ENCODE assay signal across 10 cellular contexts in genomic region chr4:151324124-151324448, GRCh38. TPM values are rescaled to one million over a fixed set of nuclear protein-coding genes. Genes with fewer than 3 reads are reported as not detected.
DNase-seq lines count a peak whose midpoint lies in the region; ATAC-seq, FAIRE-seq and TF ChIP-seq lines count a peak whose summit lies in the region.
"Had no signal": no experiment of that assay in that cellular context is flagged by ENCODE, and none has a peak within 500 bp of the region (broad histone marks: within the 10 kb centered on the region; RNA-seq: fewer than 3 reads in every experiment).

No MANE protein-coding gene starts in this region.

- CTCF ChIA-PET in endothelial cell of umbilical vein (lab: Charles Lee): interaction anchor here (0.6 to 6.3 kb wide), 6 partner anchors 9 to 47 kb away, joined by 3 to 30 read pairs (median 8); partner anchors contain the start of gene PRSS48

- no peaks in the 10 kb centered on the region for H3K36me3 ChIP-seq in heart left ventricle
- no peaks in the 10 kb centered on the region for H3K36me3 ChIP-seq in endothelial cell of umbilical vein (ENCODE audit: control insufficient read depth in 2 of 2, extremely low read depth in 1 of 2, insufficient read depth in 2 of 2, low read length in 2 of 2)
- no peaks in the 10 kb centered on the region for H3K36me3 ChIP-seq in muscle layer of duodenum (ENCODE audit: control insufficient read depth in 1 of 2, insufficient read depth in 2 of 2, low read length in 2 of 2)
- H3K36me3 ChIP-seq in urinary bladder (ENCODE audit: insufficient read depth): no peaks in the 10 kb centered on the region

- intact Hi-C loops in heart left ventricle (cut with DNase I): loop anchor here in 5 of 10 donors (5.0 to 10.0 kb wide), 3 partner anchors 42 to 209 kb away; partner anchors contain the start of gene PRSS48 (in 1 of the 5)
- intact Hi-C loops in left cardiac atrium (cut with DNase I): no loop called here
- intact Hi-C loops in endothelial cell of umbilical vein (cut with micrococcal nuclease): no loop called here

- H3K4me3 ChIP-seq in heart left ventricle (peak overlapping the region; percentile 68 to 93 (median 75)), endothelial cell of umbilical vein (replicated peaks in 1 of 3; ENCODE audit: insufficient read depth in 1 of 3, low read depth in 1 of 3, low read length in 3 of 3) (peak overlapping the region; percentile 48 to 86 (median 74)), muscle layer of duodenum (ENCODE audit: low read depth in 1 of 2, low read length in 2 of 2) (peak overlapping the region; percentile 75 to 80), urinary bladder (ENCODE audit: low read depth, low read length) (peak overlapping the region; percentile 86)

- peaks cover 0 to 18% (median 0%) of the 10 kb centered on the region in 9 donors for H3K27me3 ChIP-seq in heart left ventricle
- no peaks in the 10 kb centered on the region for H3K27me3 ChIP-seq in endothelial cell of umbilical vein (ENCODE audit: control insufficient read depth in 2 of 2, insufficient read depth in 2 of 2, low read length in 2 of 2)
- no peaks in the 10 kb centered on the region for H3K27me3 ChIP-seq in muscle layer of duodenum (ENCODE audit: low read depth, low read length)

- TF ChIP-seq CTCF in heart left ventricle (IDR thresholded peaks at IDR 0.05) (no peak), endothelial cell of umbilical vein (IDR thresholded peaks at IDR 0.05; ENCODE audit: extremely low read depth in 1 of 2, insufficient read depth in 1 of 2, low read depth in 1 of 2, low read length in 2 of 2) (no peak)

- ATAC-seq in heart left ventricle (no peak), left cardiac atrium (no peak), HG03280 (IDR thresholded peaks at IDR 0.05; ENCODE audit: unreplicated experiment) (no peak), GM19452 (IDR thresholded peaks at IDR 0.05; ENCODE audit: unreplicated experiment) (no peak)
- ATAC-seq in stimulated activated naive CD8-positive, alpha-beta T cell treated with anti-CD3 and anti-CD28 coated beads, Interleukin-15, Interleukin-2, amounts not matched to agents 100 U/mL and 50 U/mL, for 24 hours: no peak

- no peaks in the 10 kb centered on the region for H3K9me1 ChIP-seq in endothelial cell of umbilical vein (replicated peaks; ENCODE audit: control insufficient read depth, extremely low read depth, insufficient read depth, low read length)

- H3K79me2 ChIP-seq in endothelial cell of umbilical vein (ENCODE audit: control insufficient read depth, insufficient read depth, low read length): peaks cover 53% of the 10 kb centered on the region

- H3K9ac ChIP-seq in endothelial cell of umbilical vein (replicated peaks; ENCODE audit: extremely low read depth, insufficient read depth, low read length): peak overlapping the region; percentile 88

- TSS peak; percentile 29 for BruUV-seq in endothelial cell of umbilical vein (replicated peaks; lab: Mats Ljungman, UMichigan)

- TF ChIP-seq POLR2A in heart left ventricle (IDR thresholded peaks at IDR 0.05): no peak
- TF ChIP-seq POLR2A in endothelial cell of umbilical vein (IDR thresholded peaks at IDR 0.05; ENCODE audit: low read depth, low read length): no peak

- H4K20me1 ChIP-seq in endothelial cell of umbilical vein (replicated peaks; ENCODE audit: control insufficient read depth, extremely low read depth, insufficient read depth, low read length): no peaks in the 10 kb centered on the region

- POLR2A ChIA-PET in endothelial cell of umbilical vein (lab: Charles Lee): no interaction called here

- H3K9me3 ChIP-seq in heart left ventricle (no peaks in the 10 kb centered on the region), endothelial cell of umbilical vein (replicated peaks; ENCODE audit: control insufficient read depth, insufficient read depth, low read length) (no peaks in the 10 kb centered on the region), muscle layer of duodenum (ENCODE audit: control insufficient read depth in 1 of 2, low read length in 2 of 2) (no peaks in the 10 kb centered on the region)

- H3K27ac ChIP-seq in heart left ventricle (peak overlapping the region; percentile 85 to 96 (median 94)), endothelial cell of umbilical vein (ENCODE audit: insufficient read depth, low read depth, low read length) (peak overlapping the region; percentile 61), muscle layer of duodenum (ENCODE audit: low read length) (peak overlapping the region; percentile 87), urinary bladder (ENCODE audit: low read depth) (peak overlapping the region; percentile 56)

- H3K4me2 ChIP-seq in endothelial cell of umbilical vein (ENCODE audit: insufficient read depth, low read length): peak overlapping the region; percentile 99

- dilution Hi-C loops in endothelial cell of umbilical vein (cut with MboI; ENCODE audit: extremely low pct_ligation_motif_present, low sequenced_read_pairs): no loop called here

- H3K4me1 ChIP-seq in heart left ventricle: peaks cover 0 to 41% (median 21%) of the 10 kb centered on the region in 12 donors
- peaks cover 24% of the 10 kb centered on the region for H3K4me1 ChIP-seq in endothelial cell of umbilical vein (ENCODE audit: control insufficient read depth, extremely low read depth, insufficient read depth, low read length)
- H3K4me1 ChIP-seq in muscle layer of duodenum (ENCODE audit: control insufficient read depth in 1 of 2, insufficient read depth in 2 of 2, low read length in 2 of 2): peaks cover 0 to 18% of the 10 kb centered on the region in 2 donors
- no peaks in the 10 kb centered on the region for H3K4me1 ChIP-seq in urinary bladder (ENCODE audit: insufficient read depth)

- no peak for DNase-seq in heart left ventricle
- no peak for DNase-seq in left cardiac atrium
- no peak for DNase-seq in endothelial cell of umbilical vein (ENCODE audit: low read depth, low spot score)
- no peak for DNase-seq in stimulated activated naive CD8-positive, alpha-beta T cell treated with anti-CD3 and anti-CD28 coated beads, Interleukin-15, Interleukin-2, amounts not matched to agents 100 U/mL and 50 U/mL, for 24 hours
- DNase-seq: activated CD4-positive, alpha-beta T cell treated with anti-CD3 and anti-CD28 coated beads, Interleukin-2, amount 50 U/mL, for 4 hours; NCI-H510A had no signal

- FAIRE-seq in endothelial cell of umbilical vein (lab: Jason Lieb, UNC): no peak

- H2AFZ ChIP-seq in endothelial cell of umbilical vein (ENCODE audit: low read depth, low read length): peak overlapping the region; percentile 52

- WGBS in heart left ventricle, 4 donors: 24 to 32% (median 25%) methylated on average over 4 of the region's 4 CpGs
- whole genome bisulfite sequencing in urinary bladder: 30% methylated on average over 4 of the region's 4 CpGs

TF ChIP-seq in endothelial cell of umbilical vein, 7 proteins besides CTCF, POLR2A, EP300 and RAD21:
- TF ChIP-seq MYC (IDR thresholded peaks at IDR 0.05; ENCODE audit: low read depth, low read length) (no peak), FOS (IDR thresholded peaks at IDR 0.05; ENCODE audit: borderline replicate concordance, insufficient read depth, low read length) (no peak), EZH2 (IDR thresholded peaks at IDR 0.05; ENCODE audit: borderline replicate concordance, low read depth, low read length, severe bottlenecking) (no peak), POLR2AphosphoS5 (IDR thresholded peaks at IDR 0.05; ENCODE audit: insufficient read depth, low read depth, low read length) (no peak), JUN (IDR thresholded peaks at IDR 0.05; ENCODE audit: borderline replicate concordance, insufficient read depth, insufficient read length, low read depth) (no peak), GATA2 (IDR thresholded peaks at IDR 0.05; ENCODE audit: insufficient read depth, insufficient read length, low read depth, low read length) (no peak)

RNA-seq across cellular contexts. Expression of gene SH3D19, which starts 1.3 kb away (rescaled TPM):
- total RNA-seq in heart left ventricle (100 to 1,000 TPM in 8 of 9 donors, 10 to 100 TPM in 1; 91.1 to 173 (median 139) TPM), left cardiac atrium (10 to 100 TPM; 88.0 to 94.7 TPM), endothelial cell of umbilical vein (86.3 and 92.8 TPM in 2 replicates), urinary bladder (76.5 TPM)
- polyA plus RNA-seq in heart left ventricle (10 to 100 TPM; 60.4 to 61.7 TPM), endothelial cell of umbilical vein (30.2 and 37.5 TPM in 2 replicates), urinary bladder (57.1 TPM)
- polyA plus RNA-seq in endothelial cell of umbilical vein (2011; cell fraction: cytosol; rRNA removed): 40.9 and 43.7 TPM in 2 replicates
- 95.7 and 102 TPM in 2 replicates for polyA plus RNA-seq in endothelial cell of umbilical vein (2011; cell fraction: nucleus; rRNA removed)
- polyA plus RNA-seq in endothelial cell of umbilical vein (2012): 62.9 and 68.2 TPM in 2 replicates
- 81.5 and 91.8 TPM in 2 replicates for polyA minus RNA-seq in endothelial cell of umbilical vein
- 8.1 TPM for polyA minus RNA-seq in endothelial cell of umbilical vein (2011; cell fraction: cytosol; rRNA and poly(A)+ RNA removed)
- 143 and 145 TPM in 2 replicates for polyA minus RNA-seq in endothelial cell of umbilical vein (2011; cell fraction: nucleus; rRNA and poly(A)+ RNA removed)

RNA-seq across cellular contexts. Expression of gene PRSS48, which starts 47.1 kb away (rescaled TPM):
- total RNA-seq in heart left ventricle (not detected), left cardiac atrium (not detected), endothelial cell of umbilical vein (not detected in 2 replicates), urinary bladder (not detected)
- polyA plus RNA-seq in heart left ventricle (not detected), endothelial cell of umbilical vein (not detected in 2 replicates), urinary bladder (not detected)
- polyA plus RNA-seq in endothelial cell of umbilical vein (2011; cell fraction: cytosol; rRNA removed): not detected in 2 replicates
- polyA plus RNA-seq in endothelial cell of umbilical vein (2011; cell fraction: nucleus; rRNA removed): not detected in 2 replicates
- not detected in 2 replicates for polyA plus RNA-seq in endothelial cell of umbilical vein (2012)
- not detected in 2 replicates for polyA minus RNA-seq in endothelial cell of umbilical vein
- polyA minus RNA-seq in endothelial cell of umbilical vein (2011; cell fraction: cytosol; rRNA and poly(A)+ RNA removed): not detected
- not detected in 2 replicates for polyA minus RNA-seq in endothelial cell of umbilical vein (2011; cell fraction: nucleus; rRNA and poly(A)+ RNA removed)
